ENCODE assay signal across 12 cellular contexts in the genomic region with DNA sequence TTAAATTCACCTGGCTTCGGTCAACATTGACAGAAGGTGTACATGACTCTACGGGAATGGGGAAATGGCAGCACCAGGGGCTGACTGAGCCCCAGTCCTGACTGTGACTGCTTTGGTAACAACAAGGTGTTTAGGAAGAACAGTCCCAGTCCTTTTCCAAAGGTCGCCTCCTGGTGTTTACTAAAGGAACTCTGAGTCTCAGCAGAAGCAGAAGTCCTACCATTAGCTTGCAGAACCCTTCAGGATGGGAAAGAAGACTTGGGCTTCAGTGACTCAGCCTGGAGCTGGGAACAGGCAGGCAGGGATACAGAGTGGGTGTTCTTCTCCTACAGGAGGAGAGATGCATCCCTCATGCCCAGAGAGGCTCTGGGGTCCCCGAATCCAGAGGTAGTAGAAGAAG.
DNase-seq lines count a peak whose midpoint lies in the region; ATAC-seq and TF ChIP-seq lines count a peak whose summit lies in the region.
"Had no signal": no experiment of that assay in that cellular context is flagged by ENCODE, and none has a peak within 500 bp of the region (broad histone marks: within the 10 kb centered on the region; RNA-seq: fewer than 3 reads in every experiment).

No MANE protein-coding gene starts in this region.

- TF ChIP-seq CTCF in GM12875 (IDR thresholded peaks at IDR 0.05; ENCODE audit: borderline replicate concordance, insufficient read depth, low read depth, low read length) = peak; percentile 35; the same call in 1 of the 2 replicates

- ATAC-seq in HG03135 (IDR thresholded peaks at IDR 0.05; ENCODE audit: unreplicated experiment) = no peak
- ATAC-seq in GM21737 (IDR thresholded peaks at IDR 0.05; ENCODE audit: unreplicated experiment) = no peak
- ATAC-seq: CD8-positive, alpha-beta T cell had no signal

- DNase-seq in ACHN (peak; percentile 12), RPMI8226 (peak; percentile 15), iPS DF 19.7 (ENCODE audit: low read depth, low spot score) (peak; percentile 30), GDM1 (lab: John Stamatoyannopoulos, UW) (no peak), NAMALWA (ENCODE audit: low spot score) (no peak)
- DNase-seq: CD8-positive, alpha-beta T cell; MG63; stimulated activated CD4-positive, alpha-beta T cell treated with anti-CD3 and anti-CD28 coated beads, Interleukin-2, amount 100 ng/mL, for 24 hours; testis had no signal

- no peak overlapping the region for H3K4me3 ChIP-seq in GM12875 (ENCODE audit: low read depth, low read length)
- H3K4me3 ChIP-seq: MG63, testis had no signal

- in situ Hi-C loops in ACHN (cut with HindIII; ENCODE audit: low pct_ligation_motif_present, low pct_unique_long_range_greater_than_20kb, low sequenced_read_pairs) = no loop called here

Comparison
In these comparisons a context has a peak if more than half of its experiments do, and no peak if none do; other contexts are left out.
1. DNase-seq: peak in ACHN (single experiment), RPMI8226 (single experiment) and iPS DF 19.7 (single experiment); none in GDM1 (single experiment) and NAMALWA (single experiment).